In genomic region chr10:14736043-14736442, GRCh38 we compare ENCODE assay signal across 18 cellular contexts. TPM values are rescaled to one million over a fixed set of nuclear protein-coding genes. Genes with fewer than 3 reads are reported as not detected.
A peak's percentile ranks its signal among the peaks of the same experiment; 100 is the strongest.
DNase-seq lines count a peak whose midpoint lies in the region; ATAC-seq, FAIRE-seq and TF ChIP-seq lines count a peak whose summit lies in the region.
"Had no signal": no experiment of that assay in that cellular context is flagged by ENCODE, and none has a peak within 500 bp of the region (broad histone marks: within the 10 kb centered on the region; RNA-seq: fewer than 3 reads in every experiment).

No MANE protein-coding gene starts in this region.

- peaks cover 34 to 62% of the 10 kb centered on the region in 2 donors for H3K4me1 Mint-ChIP-seq in stimulated activated naive B cell treated with anti-CD40 and anti-IgM and Interleukin-4, amounts not matched to agents 10 μg/mL and 1 μg/mL and 100 μg/mL, for 72 hours
- peaks cover 12% of the 10 kb centered on the region for H3K4me1 Mint-ChIP-seq in mesothelial cell of epicardium

- H3K27ac Mint-ChIP-seq in stimulated activated naive B cell treated with anti-CD40 and anti-IgM and Interleukin-4, amounts not matched to agents 10 μg/mL and 1 μg/mL and 100 μg/mL, for 72 hours, result peak overlapping the region; percentile 95
- H3K27ac Mint-ChIP-seq in mesothelial cell of epicardium, result no peak overlapping the region

- no peaks in the 10 kb centered on the region for H3K27me3 ChIP-seq in MM.1S (replicated peaks; ENCODE audit: insufficient read depth, low read length)
- H3K27me3 ChIP-seq in gastroesophageal sphincter, result no peaks in the 10 kb centered on the region
- H3K27me3 ChIP-seq: BE2C had no signal

- H3K9me2 ChIP-seq in MM.1S (replicated peaks; ENCODE audit: insufficient read depth, low read length), result no peaks in the 10 kb centered on the region

- ATAC-seq in gastroesophageal sphincter, result no peak
- peak; percentile 38 to 46 for ATAC-seq in stimulated activated naive B cell treated with anti-CD40 and anti-IgM and Interleukin-4, amounts not matched to agents 10 μg/mL and 1 μg/mL and 100 μg/mL, for 72 hours (replicated peaks)
- ATAC-seq in GM18517 (IDR thresholded peaks at IDR 0.05; ENCODE audit: unreplicated experiment), result no peak
- ATAC-seq: activated CD8-positive, alpha-beta T cell treated with anti-CD3 and anti-CD28 coated beads for 36 hours; SK-N-SH treated with all-trans-retinoic acid at 6 μM for 48 hours had no signal

- H3F3A ChIP-seq in MM.1S (ENCODE audit: insufficient read depth, low read length), result peaks cover 28% of the 10 kb centered on the region; the same call in 1 of the 2 replicates

- H3K27ac ChIP-seq in MM.1S (ENCODE audit: low read length), result peak overlapping the region; percentile 69; the same call in 1 of the 2 replicates
- peak overlapping the region in 3 of 4 donors; percentile 18 to 54 (median 21) for H3K27ac ChIP-seq in gastroesophageal sphincter

- TF ChIP-seq CTCF in MM.1S (IDR thresholded peaks at IDR 0.05; ENCODE audit: low read length) (no peak), gastroesophageal sphincter (IDR thresholded peaks at IDR 0.05) (no peak), mesothelial cell of epicardium (IDR thresholded peaks at IDR 0.05; ENCODE audit: unreplicated experiment) (no peak)

- no peaks in the 10 kb centered on the region for H3K27me3 Mint-ChIP-seq in stimulated activated naive B cell treated with anti-CD40 and anti-IgM and Interleukin-4, amounts not matched to agents 10 μg/mL and 1 μg/mL and 100 μg/mL, for 72 hours
- no peaks in the 10 kb centered on the region for H3K27me3 Mint-ChIP-seq in mesothelial cell of epicardium (ENCODE audit: low read depth)
- H3K27me3 Mint-ChIP-seq: activated CD8-positive, alpha-beta T cell treated with anti-CD3 and anti-CD28 coated beads for 36 hours had no signal

- TF ChIP-seq EP300 in gastroesophageal sphincter (IDR thresholded peaks at IDR 0.05), result no peak

- peaks cover 4 to 6% of the 10 kb centered on the region in 2 donors for H3K9me3 Mint-ChIP-seq in stimulated activated naive B cell treated with anti-CD40 and anti-IgM and Interleukin-4, amounts not matched to agents 10 μg/mL and 1 μg/mL and 100 μg/mL, for 72 hours
- H3K9me3 Mint-ChIP-seq in mesothelial cell of epicardium, result peaks cover 12% of the 10 kb centered on the region
- H3K9me3 Mint-ChIP-seq: activated CD8-positive, alpha-beta T cell treated with anti-CD3 and anti-CD28 coated beads for 36 hours had no signal

- no peaks in the 10 kb centered on the region for H4K20me1 ChIP-seq in MM.1S (ENCODE audit: insufficient read depth, low read length)

- H3K4me1 ChIP-seq in MM.1S (ENCODE audit: low read length) (peaks cover 45% of the 10 kb centered on the region), gastroesophageal sphincter (peaks cover 0 to 35% (median 15%) of the 10 kb centered on the region in 3 donors)
- H3K4me1 ChIP-seq: BE2C, HAP-1 had no signal

- no peak for DNase-seq in GM18507 (ENCODE audit: extremely low spot score, insufficient read length, low read depth)
- DNase-seq in MM.1S, result peak; percentile 22
- no peak for DNase-seq in stimulated activated naive B cell treated with anti-CD40 and anti-IgM and Interleukin-4, amounts not matched to agents 10 μg/mL and 1 μg/mL and 100 μg/mL, for 72 hours
- no peak for DNase-seq in mesothelial cell of epicardium (ENCODE audit: low spot score in 2 of 2, unreplicated experiment in 2 of 2)
- DNase-seq in D341Med (ENCODE audit: low spot score), result no peak
- DNase-seq in T1000 (lab: John Stamatoyannopoulos, UW), result no peak
- DNase-seq: activated CD8-positive, alpha-beta T cell treated with anti-CD3 and anti-CD28 coated beads for 36 hours; BE2C; cortex of kidney; DMS53; NCI-H1092 treated with DMSO at 0.1 percent for 48 hours; NCI-H2227 treated with DMSO at 0.1 percent for 48 hours; stimulated activated naive CD4-positive, alpha-beta T cell treated with Interleukin-2 at 50 U/mL for 16 hours had no signal

- no peaks in the 10 kb centered on the region for H3K36me3 ChIP-seq in MM.1S (replicated peaks; ENCODE audit: insufficient read depth, low read length)
- no peaks in the 10 kb centered on the region for H3K36me3 ChIP-seq in gastroesophageal sphincter
- H3K36me3 ChIP-seq: BE2C, HAP-1 had no signal

- no peak for TF ChIP-seq POLR2A in gastroesophageal sphincter (IDR thresholded peaks at IDR 0.05)

- H3K4me3 ChIP-seq in MM.1S (ENCODE audit: low read length) (no peak overlapping the region), gastroesophageal sphincter (no peak overlapping the region)
- H3K4me3 ChIP-seq: HAP-1 had no signal

- H3K4me2 ChIP-seq in MM.1S (ENCODE audit: low read depth, low read length), result peak overlapping the region; percentile 3; the same call in 1 of the 2 replicates

- H3K4me3 Mint-ChIP-seq in stimulated activated naive B cell treated with anti-CD40 and anti-IgM and Interleukin-4, amounts not matched to agents 10 μg/mL and 1 μg/mL and 100 μg/mL, for 72 hours, result peak overlapping the region in 1 of 2 donors; percentile 55
- no peak overlapping the region for H3K4me3 Mint-ChIP-seq in mesothelial cell of epicardium
- H3K4me3 Mint-ChIP-seq: activated CD8-positive, alpha-beta T cell treated with anti-CD3 and anti-CD28 coated beads for 36 hours; nephron progenitor cell had no signal

- H3K9me3 ChIP-seq in MM.1S (replicated peaks; ENCODE audit: insufficient read depth, low read length) (no peaks in the 10 kb centered on the region), gastroesophageal sphincter (no peaks in the 10 kb centered on the region)
- H3K9me3 ChIP-seq: BE2C, HAP-1 had no signal

- no peak overlapping the region; the same call in 1 of the 2 replicates for H2AFZ ChIP-seq in MM.1S (ENCODE audit: low read length)

- H3K79me2 ChIP-seq in MM.1S (ENCODE audit: low read length), result no peaks in the 10 kb centered on the region

- FAIRE-seq in GM18507 (lab: Jason Lieb, UNC), result peak; percentile 49

- H3K36me3 Mint-ChIP-seq in stimulated activated naive B cell treated with anti-CD40 and anti-IgM and Interleukin-4, amounts not matched to agents 10 μg/mL and 1 μg/mL and 100 μg/mL, for 72 hours, result peaks cover 3% of the 10 kb centered on the region in 2 donors
- no peaks in the 10 kb centered on the region for H3K36me3 Mint-ChIP-seq in mesothelial cell of epicardium

- H3K9ac ChIP-seq in MM.1S (ENCODE audit: low read length), result no peak overlapping the region

- WGBS in gastroesophageal sphincter (ENCODE audit: low coverage in 1 of 2), 2 donors, result 82 to 83% methylated on average over 2 of the region's 2 CpGs

RNA-seq across cellular contexts. Expression of gene FAM107B, which starts 38.7 kb away (rescaled TPM):
- total RNA-seq in gastroesophageal sphincter (10 to 100 TPM in 3 of 4 donors, 1 to 10 TPM in 1; 7.3 to 15.6 (median 13.3) TPM), mesothelial cell of epicardium (19.9 to 23.9 TPM (median 23.5 TPM) in 3 replicates)

Comparison
In these comparisons a context has a peak if more than half of its experiments do, and no peak if none do; other contexts are left out.
1. ATAC-seq: peak in stimulated activated naive B cell treated with anti-CD40 and anti-IgM and Interleukin-4, amounts not matched to agents 10 μg/mL and 1 μg/mL and 100 μg/mL, for 72 hours (2 of 2); none in gastroesophageal sphincter (single experiment) and GM18517 (single experiment).